10 cellular contexts compared by ENCODE assay signal in the genomic region with DNA sequence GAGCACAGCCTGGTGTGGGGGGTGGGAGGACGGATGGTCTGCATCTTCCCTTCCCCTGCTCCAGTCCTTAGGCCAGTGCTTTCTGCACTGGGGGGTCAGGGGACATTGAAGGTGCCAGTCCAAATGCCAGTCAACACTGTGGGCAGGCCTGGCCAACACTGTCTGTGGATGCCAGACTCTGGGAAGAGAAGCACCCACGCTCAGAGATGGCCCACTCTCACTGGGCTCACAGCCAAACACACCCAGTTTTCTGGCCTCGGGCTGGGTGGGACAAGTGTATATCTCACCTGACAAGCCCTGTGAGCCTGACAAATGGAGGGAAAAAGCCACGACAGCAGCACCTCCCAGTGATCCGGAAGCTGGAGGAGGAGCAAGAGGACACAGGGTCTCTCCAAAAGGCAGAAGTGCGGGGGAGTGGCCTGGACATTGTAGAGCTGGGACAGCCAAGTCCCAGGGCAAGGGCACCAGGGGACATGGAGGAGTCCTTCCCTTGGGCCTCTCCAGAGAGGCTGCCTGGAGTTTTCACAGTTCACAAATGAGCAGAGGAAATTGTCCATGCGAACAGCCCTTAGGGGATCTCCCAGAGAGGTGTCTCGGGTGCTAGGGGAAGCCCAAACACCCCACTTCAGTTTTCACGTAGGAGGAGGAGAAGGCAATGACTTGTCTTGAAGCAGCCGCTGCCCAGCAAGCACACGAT.
A peak's percentile ranks its signal among the peaks of the same experiment; 100 is the strongest.
DNase-seq lines count a peak whose midpoint lies in the region; ATAC-seq, FAIRE-seq and TF ChIP-seq lines count a peak whose summit lies in the region.
"Had no signal": no experiment of that assay in that cellular context is flagged by ENCODE, and none has a peak within 500 bp of the region (broad histone marks: within the 10 kb centered on the region; RNA-seq: fewer than 3 reads in every experiment).

No MANE protein-coding gene starts in this region.

- no peaks in the 10 kb centered on the region for H3K4me1 Mint-ChIP-seq in activated naive CD4-positive, alpha-beta T cell treated with anti-CD3 and anti-CD28 coated beads, Interleukin-2, amount 10 ng/mL, durations not matched to agents 7 days and 5 days

- H2AFZ ChIP-seq in keratinocyte (ENCODE audit: control insufficient read depth, low read length) = peak overlapping the region; percentile 21
- no peak overlapping the region for H2AFZ ChIP-seq in SK-N-SH (ENCODE audit: low read depth)

- no peaks in the 10 kb centered on the region for H4K20me1 ChIP-seq in keratinocyte (ENCODE audit: control insufficient read depth, extremely low read depth, insufficient read depth, low read length)
- no peaks in the 10 kb centered on the region for H4K20me1 ChIP-seq in SK-N-SH (ENCODE audit: insufficient read depth)

- no peak for TF ChIP-seq RAD21 in SK-N-SH (IDR thresholded peaks at IDR 0.05; ENCODE audit: low read length)

- WGBS in SK-N-SH (ENCODE audit: low lambda C conversion rate) = 81% methylated on average over 11 of the region's 11 CpGs

- POLR2A ChIA-PET in SK-N-SH (lab: Yijun Ruan, JAX) = interaction anchor here (0.6 kb wide), 1 partner anchor 36 kb away, joined by 4 read pairs; no protein-coding TSS in a partner anchor

- peaks cover 4% of the 10 kb centered on the region for H3F3A ChIP-seq in SK-N-SH (replicated peaks; ENCODE audit: insufficient read depth)

- H3K79me2 ChIP-seq in keratinocyte (ENCODE audit: control insufficient read depth, insufficient read depth, low read length) = no peaks in the 10 kb centered on the region
- H3K79me2 ChIP-seq in SK-N-SH (ENCODE audit: insufficient read depth) = no peaks in the 10 kb centered on the region

- H3K27ac Mint-ChIP-seq in activated naive CD4-positive, alpha-beta T cell treated with anti-CD3 and anti-CD28 coated beads, Interleukin-2, amount 10 ng/mL, durations not matched to agents 7 days and 5 days = no peak overlapping the region

- H3K27ac ChIP-seq in keratinocyte (ENCODE audit: control insufficient read depth, insufficient read depth, low read length) (no peak overlapping the region), SK-N-SH (ENCODE audit: low read depth in 2 of 2, low read length in 1 of 2) (no peak overlapping the region)
- H3K27ac ChIP-seq: adrenal gland, KMS-11 had no signal

- no peak for DNase-seq in keratinocyte (ENCODE audit: low read depth, low spot score)
- no peak for DNase-seq in NCI-H1436 (lab: John Stamatoyannopoulos, UW)
- DNase-seq in activated CD8-positive, alpha-beta memory T cell treated with anti-CD3 and anti-CD28 coated beads for 24 hours = no peak
- no peak for DNase-seq in SK-N-SH
- no peak for DNase-seq in activated naive CD4-positive, alpha-beta T cell treated with anti-CD3 and anti-CD28 coated beads, Interleukin-2, amount 10 ng/mL, durations not matched to agents 7 days and 5 days

- H3K4me1 ChIP-seq in keratinocyte (ENCODE audit: control insufficient read depth, extremely low read depth, insufficient read depth, low read length) = peaks cover 40% of the 10 kb centered on the region
- H3K4me1 ChIP-seq in SK-N-SH (ENCODE audit: control insufficient read depth in 1 of 2, insufficient read depth in 2 of 2, low read depth in 1 of 2, low read length in 1 of 2) = peaks cover 18 to 30% of the 10 kb centered on the region in 2 experiments
- H3K4me1 ChIP-seq: adrenal gland had no signal

- no peaks in the 10 kb centered on the region for H3K9me2 ChIP-seq in SK-N-SH

- H3K9ac ChIP-seq in keratinocyte (ENCODE audit: control insufficient read depth, extremely low read depth, insufficient read depth, low read length) (no peak overlapping the region), SK-N-SH (no peak overlapping the region)
- H3K9ac ChIP-seq: KMS-11 had no signal

- CTCF ChIA-PET in SK-N-SH (lab: Yijun Ruan, JAX) = interaction anchor here (1.2 to 15.0 kb wide), 4 partner anchors 11 to 130 kb away, joined by 3 to 215 read pairs (median 19); partner anchors contain the start of gene SDC1
- CTCF ChIA-PET in activated naive CD4-positive, alpha-beta T cell treated with anti-CD3 and anti-CD28 coated beads, Interleukin-2, amount 10 ng/mL, durations not matched to agents 7 days and 5 days (lab: Charles Lee) = no interaction called here

- H3K36me3 ChIP-seq in keratinocyte (ENCODE audit: control insufficient read depth in 2 of 2, extremely low read depth in 1 of 2, insufficient read depth in 2 of 2, low read length in 2 of 2) (no peaks in the 10 kb centered on the region), SK-N-SH (replicated peaks in 1 of 2; ENCODE audit: control insufficient read depth in 1 of 2, insufficient read depth in 2 of 2, low read length in 1 of 2) (no peaks in the 10 kb centered on the region)
- H3K36me3 ChIP-seq: adrenal gland had no signal

- TF ChIP-seq POLR2A in GM18505 (IDR thresholded peaks at IDR 0.05; ENCODE audit: borderline replicate concordance, extremely low read depth, insufficient read depth, insufficient read length) = peak; percentile 46

- H3K27me3 Mint-ChIP-seq in activated naive CD4-positive, alpha-beta T cell treated with anti-CD3 and anti-CD28 coated beads, Interleukin-2, amount 10 ng/mL, durations not matched to agents 7 days and 5 days = peaks cover 15% of the 10 kb centered on the region

- dilution Hi-C loops in keratinocyte (cut with MboI; ENCODE audit: extremely low pct_ligation_motif_present, low sequenced_read_pairs) = no loop called here

- no peak overlapping the region for H3K4me3 ChIP-seq in keratinocyte (ENCODE audit: control insufficient read depth in 2 of 3, extremely low read depth in 1 of 3, insufficient read depth in 2 of 3, low read depth in 1 of 3, low read length in 3 of 3)
- H3K4me3 ChIP-seq in SK-N-SH (ENCODE audit: low read depth in 2 of 2, low read length in 1 of 2) = no peak overlapping the region
- H3K4me3 ChIP-seq: adrenal gland had no signal

- TF ChIP-seq CTCF in keratinocyte (optimal IDR thresholded peaks at IDR 0.05 in 1 of 3, IDR thresholded peaks at IDR 0.05 in 1 of 3, conservative IDR thresholded peaks at IDR 0.05 in 1 of 3; ENCODE audit: extremely low read depth in 1 of 3, insufficient read depth in 2 of 3, low read length in 3 of 3) (no peak), SK-N-SH (IDR thresholded peaks at IDR 0.05) (no peak)

- H3K4me2 ChIP-seq in keratinocyte (ENCODE audit: control insufficient read depth, extremely low read depth, insufficient read depth, low read depth, low read length) (no peak overlapping the region), SK-N-SH (no peak overlapping the region)
- H3K4me2 ChIP-seq: KMS-11 had no signal

- no peak for TF ChIP-seq EP300 in SK-N-SH (IDR thresholded peaks at IDR 0.05; ENCODE audit: borderline replicate concordance in 1 of 2, low read depth in 1 of 2, low read length in 1 of 2)

- no peak overlapping the region for H3K4me3 Mint-ChIP-seq in activated naive CD4-positive, alpha-beta T cell treated with anti-CD3 and anti-CD28 coated beads, Interleukin-2, amount 10 ng/mL, durations not matched to agents 7 days and 5 days

- ATAC-seq in GM18505 (IDR thresholded peaks at IDR 0.05; ENCODE audit: unreplicated experiment) = peak; percentile 81
- peak; percentile 55 for ATAC-seq in GM19467 (IDR thresholded peaks at IDR 0.05; ENCODE audit: unreplicated experiment)
- ATAC-seq in HG03175 (IDR thresholded peaks at IDR 0.05; ENCODE audit: unreplicated experiment) = peak; percentile 67

- no peaks in the 10 kb centered on the region for H3K27me3 ChIP-seq in keratinocyte (ENCODE audit: control insufficient read depth, extremely low read depth, insufficient read depth, low read length)
- H3K27me3 ChIP-seq in SK-N-SH (ENCODE audit: insufficient read depth) = no peaks in the 10 kb centered on the region
- H3K27me3 ChIP-seq: adrenal gland had no signal

- no peaks in the 10 kb centered on the region for H3K9me3 ChIP-seq in keratinocyte (ENCODE audit: control insufficient read depth, low read depth, low read length)
- no peaks in the 10 kb centered on the region for H3K9me3 ChIP-seq in SK-N-SH
- H3K9me3 ChIP-seq: adrenal gland had no signal

- peaks cover 2% of the 10 kb centered on the region for H3K9me1 ChIP-seq in keratinocyte (ENCODE audit: control insufficient read depth, extremely low read depth, insufficient read depth, low read length)

- H3K36me3 Mint-ChIP-seq in activated naive CD4-positive, alpha-beta T cell treated with anti-CD3 and anti-CD28 coated beads, Interleukin-2, amount 10 ng/mL, durations not matched to agents 7 days and 5 days = no peaks in the 10 kb centered on the region

- no peak for FAIRE-seq in keratinocyte (lab: Jason Lieb, UNC)

- H3K9me3 Mint-ChIP-seq in activated naive CD4-positive, alpha-beta T cell treated with anti-CD3 and anti-CD28 coated beads, Interleukin-2, amount 10 ng/mL, durations not matched to agents 7 days and 5 days = no peaks in the 10 kb centered on the region

TF ChIP-seq in SK-N-SH, 30 proteins besides CTCF, POLR2A, EP300 and RAD21 (continues in another document):
- TF ChIP-seq USF2 (IDR thresholded peaks at IDR 0.05; ENCODE audit: borderline replicate concordance, low read depth, low read length) (no peak), SIN3A (IDR thresholded peaks at IDR 0.05; ENCODE audit: borderline replicate concordance, low read depth, low read length) (no peak), GATA2 (CRISPR knock-in tag; IDR thresholded peaks at IDR 0.05) (no peak)
- TF ChIP-seq, protein P1, sequence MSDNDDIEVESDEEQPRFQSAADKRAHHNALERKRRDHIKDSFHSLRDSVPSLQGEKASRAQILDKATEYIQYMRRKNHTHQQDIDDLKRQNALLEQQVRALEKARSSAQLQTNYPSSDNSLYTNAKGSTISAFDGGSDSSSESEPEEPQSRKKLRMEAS (IDR thresholded peaks at IDR 0.05; ENCODE audit: low read depth) = no peak
